17 cellular contexts compared by ENCODE assay signal in genomic region chr10:43237631-43238446, GRCh38. TPM values are rescaled to one million over a fixed set of nuclear protein-coding genes. Genes with fewer than 3 reads are reported as not detected.
DNase-seq lines count a peak whose midpoint lies in the region; ATAC-seq, FAIRE-seq and TF ChIP-seq lines count a peak whose summit lies in the region.
"Had no signal": no experiment of that assay in that cellular context is flagged by ENCODE, and none has a peak within 500 bp of the region (broad histone marks: within the 10 kb centered on the region; RNA-seq: fewer than 3 reads in every experiment).

No MANE protein-coding gene starts in this region.

- no peak overlapping the region for H3K9ac ChIP-seq in kidney (ENCODE audit: low read length in 2 of 2)
- H3K9ac ChIP-seq: neural progenitor cell had no signal

- H3K27me3 ChIP-seq in Peyer's patch: no peaks in the 10 kb centered on the region
- H3K27me3 ChIP-seq: tibial nerve had no signal

- DNase-seq in Peyer's patch (peak in 2 of 3 donors; percentile 21 to 28), kidney (peak; percentile 39), sciatic nerve (ENCODE audit: low spot score) (peak; percentile 33), natural killer cell (no peak), T-helper 9 cell (no peak)
- peak; percentile 26 for DNase-seq in activated CD8-positive, alpha-beta memory T cell treated with anti-CD3 and anti-CD28 coated beads, Interleukin-2, amount 50 U/mL, for 48 hours
- DNase-seq: caudate nucleus, foreskin melanocyte, mesenchymal stem cell, NCI-H1436 treated with DMSO at 0.1 percent for 48 hours, NCI-H446 treated with DMSO at 0.1 percent for 48 hours had no signal

- H3K9me3 ChIP-seq in Peyer's patch: no peaks in the 10 kb centered on the region
- H3K9me3 ChIP-seq in kidney (ENCODE audit: control insufficient read depth in 1 of 2, low read length in 2 of 2): no peaks in the 10 kb centered on the region

- TF ChIP-seq CTCF in Peyer's patch (IDR thresholded peaks at IDR 0.05) (no peak), kidney (IDR thresholded peaks at IDR 0.05; ENCODE audit: borderline replicate concordance, extremely low read depth, insufficient read depth) (no peak), natural killer cell (IDR thresholded peaks at IDR 0.05) (no peak)

- peaks cover 8 to 28% of the 10 kb centered on the region in 2 donors for H3K4me1 Mint-ChIP-seq in natural killer cell
- H3K4me1 Mint-ChIP-seq: neural progenitor cell had no signal

- intact Hi-C loops in kidney (cut with DNase I) (no loop called here), sciatic nerve (cut with DNase I) (no loop called here), natural killer cell (cut with micrococcal nuclease) (no loop called here)

- H3K27ac ChIP-seq in Peyer's patch: no peak overlapping the region
- H3K27ac ChIP-seq in kidney (ENCODE audit: low read depth in 2 of 2, low read length in 2 of 2): no peak overlapping the region
- H3K27ac ChIP-seq: neural progenitor cell, tibial nerve had no signal

- TF ChIP-seq POLR2A in Peyer's patch (IDR thresholded peaks at IDR 0.05): no peak

- H3K4me1 ChIP-seq in Peyer's patch (no peaks in the 10 kb centered on the region), kidney (ENCODE audit: control insufficient read depth in 1 of 2, insufficient read depth in 1 of 2, low read depth in 1 of 2, low read length in 2 of 2) (no peaks in the 10 kb centered on the region)
- H3K4me1 ChIP-seq: neural progenitor cell, tibial nerve had no signal

- H3K36me3 ChIP-seq in Peyer's patch (no peaks in the 10 kb centered on the region), kidney (ENCODE audit: control insufficient read depth in 1 of 2, insufficient read depth in 2 of 2, low read length in 2 of 2) (no peaks in the 10 kb centered on the region)
- H3K36me3 ChIP-seq: neural progenitor cell, tibial nerve had no signal

- peaks cover 9 to 13% of the 10 kb centered on the region in 2 donors for H3K9me3 Mint-ChIP-seq in natural killer cell

- H3K4me3 ChIP-seq in Peyer's patch (no peak overlapping the region), kidney (ENCODE audit: low read length in 2 of 2) (no peak overlapping the region)
- H3K4me3 ChIP-seq: neural progenitor cell, tibial nerve had no signal

- H3K4me3 Mint-ChIP-seq in natural killer cell: no peak overlapping the region
- H3K4me3 Mint-ChIP-seq: neural progenitor cell had no signal

- FAIRE-seq in kidney (lab: Jason Lieb, UNC): no peak

- peaks cover 23% of the 10 kb centered on the region for H3K36me3 Mint-ChIP-seq in natural killer cell
- H3K36me3 Mint-ChIP-seq: neural progenitor cell had no signal

- H3K27me3 Mint-ChIP-seq in natural killer cell (ENCODE audit: low read depth in 2 of 2): peaks cover 2 to 11% of the 10 kb centered on the region in 2 donors

- H3K27ac Mint-ChIP-seq in natural killer cell: no peak overlapping the region
- H3K27ac Mint-ChIP-seq: neural progenitor cell had no signal

- no peak for ATAC-seq in sciatic nerve
- no peak for ATAC-seq in natural killer cell
- ATAC-seq in GM19395 (IDR thresholded peaks at IDR 0.05; ENCODE audit: unreplicated experiment): no peak
- no peak for ATAC-seq in GM21529 (IDR thresholded peaks at IDR 0.05; ENCODE audit: unreplicated experiment)
- ATAC-seq: HCT116 had no signal

RNA-seq across cellular contexts. Expression of gene RASGEF1A, which starts 29.0 kb away (rescaled TPM):
- 1 to 10 TPM in 1 of 4 donors, not detected in 3; 3.0 TPM for total RNA-seq in Peyer's patch
- 3.6 TPM for total RNA-seq in kidney
- 2.8 TPM for polyA plus RNA-seq in kidney (ENCODE audit: insufficient read depth, low read depth, low replicate concordance)
- 21.7 TPM for total RNA-seq in sciatic nerve
- total RNA-seq in natural killer cell: 10 to 100 TPM in 2 of 3 donors, 1 to 10 TPM in 1; 9.3 to 12.9 (median 10.9) TPM
- total RNA-seq: HT1080 had no signal

Comparison
In these comparisons a context has a peak if more than half of its experiments do, and no peak if none do; other contexts are left out.
1. DNase-seq: peak in Peyer's patch (2 of 3), activated CD8-positive, alpha-beta memory T cell treated with anti-CD3 and anti-CD28 coated beads, Interleukin-2, amount 50 U/mL, for 48 hours (single experiment), kidney (single experiment) and sciatic nerve (single experiment); none in natural killer cell (single experiment) and T-helper 9 cell (single experiment).